Comparison of ENCODE assay signal across 1 cellular context in the genomic region with DNA sequence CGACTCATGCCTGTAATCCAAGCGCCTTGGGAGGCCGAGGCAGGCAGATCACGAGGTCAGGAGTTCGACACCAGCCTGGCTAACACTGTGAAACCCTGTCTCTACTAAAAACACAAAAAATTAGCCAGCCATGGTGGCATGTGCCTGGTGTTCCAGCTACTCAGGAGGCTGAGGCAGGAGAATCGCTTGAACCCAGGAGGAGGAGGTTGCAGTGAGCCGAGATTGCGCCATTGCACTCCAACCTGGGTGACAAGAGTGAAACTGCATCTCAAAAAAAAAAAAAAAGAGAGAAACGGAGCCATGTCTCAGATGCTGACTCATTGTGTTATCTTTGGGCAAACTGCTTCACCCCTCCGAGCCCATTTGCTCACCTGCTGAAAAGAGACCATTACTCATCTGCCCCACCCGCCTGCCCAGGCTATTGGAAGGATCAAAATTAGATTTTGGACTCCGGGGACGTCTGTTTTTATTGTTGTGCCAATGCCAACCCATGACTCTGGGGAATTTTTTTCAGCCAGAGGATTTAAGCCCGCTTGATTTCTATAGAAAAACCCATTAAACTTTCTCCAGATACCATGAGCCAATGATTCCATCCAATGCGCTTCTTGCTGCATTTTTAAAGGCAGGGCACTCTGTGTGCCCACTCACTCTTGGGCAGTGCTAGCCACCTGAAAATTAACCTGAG.
TF ChIP-seq lines count a peak whose summit lies in the region.

No MANE protein-coding gene starts in this region.

TF ChIP-seq in HepG2, 621 proteins besides CTCF, POLR2A, EP300 and RAD21:
- TF ChIP-seq, protein P1, sequence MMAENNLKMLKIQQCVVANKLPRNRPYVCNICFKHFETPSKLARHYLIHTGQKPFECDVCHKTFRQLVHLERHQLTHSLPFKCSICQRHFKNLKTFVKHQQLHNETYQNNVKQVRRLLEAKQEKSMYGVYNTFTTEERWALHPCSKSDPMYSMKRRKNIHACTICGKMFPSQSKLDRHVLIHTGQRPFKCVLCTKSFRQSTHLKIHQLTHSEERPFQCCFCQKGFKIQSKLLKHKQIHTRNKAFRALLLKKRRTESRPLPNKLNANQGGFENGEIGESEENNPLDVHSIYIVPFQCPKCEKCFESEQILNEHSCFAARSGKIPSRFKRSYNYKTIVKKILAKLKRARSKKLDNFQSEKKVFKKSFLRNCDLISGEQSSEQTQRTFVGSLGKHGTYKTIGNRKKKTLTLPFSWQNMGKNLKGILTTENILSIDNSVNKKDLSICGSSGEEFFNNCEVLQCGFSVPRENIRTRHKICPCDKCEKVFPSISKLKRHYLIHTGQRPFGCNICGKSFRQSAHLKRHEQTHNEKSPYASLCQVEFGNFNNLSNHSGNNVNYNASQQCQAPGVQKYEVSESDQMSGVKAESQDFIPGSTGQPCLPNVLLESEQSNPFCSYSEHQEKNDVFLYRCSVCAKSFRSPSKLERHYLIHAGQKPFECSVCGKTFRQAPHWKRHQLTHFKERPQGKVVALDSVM (CRISPR knock-in tag; IDR thresholded peaks at IDR 0.05): peak; percentile 91
- TF ChIP-seq, protein P2, sequence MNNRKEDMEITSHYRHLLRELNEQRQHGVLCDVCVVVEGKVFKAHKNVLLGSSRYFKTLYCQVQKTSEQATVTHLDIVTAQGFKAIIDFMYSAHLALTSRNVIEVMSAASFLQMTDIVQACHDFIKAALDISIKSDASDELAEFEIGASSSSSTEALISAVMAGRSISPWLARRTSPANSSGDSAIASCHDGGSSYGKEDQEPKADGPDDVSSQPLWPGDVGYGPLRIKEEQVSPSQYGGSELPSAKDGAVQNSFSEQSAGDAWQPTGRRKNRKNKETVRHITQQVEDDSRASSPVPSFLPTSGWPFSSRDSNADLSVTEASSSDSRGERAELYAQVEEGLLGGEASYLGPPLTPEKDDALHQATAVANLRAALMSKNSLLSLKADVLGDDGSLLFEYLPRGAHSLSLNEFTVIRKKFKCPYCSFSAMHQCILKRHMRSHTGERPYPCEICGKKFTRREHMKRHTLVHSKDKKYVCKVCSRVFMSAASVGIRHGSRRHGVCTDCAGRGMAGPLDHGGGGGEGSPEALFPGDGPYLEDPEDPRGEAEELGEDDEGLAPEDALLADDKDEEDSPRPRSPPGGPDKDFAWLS (CRISPR knock-in tag; IDR thresholded peaks at IDR 0.05; ENCODE audit: borderline replicate concordance): no peak
- TF ChIP-seq RCOR2 (CRISPR knock-in tag; IDR thresholded peaks at IDR 0.05): 0 out of 2 replicates have a peak, but pooled peaks have one; percentile 40
- peak; percentile 43 for TF ChIP-seq ZMYM3 (CRISPR knock-in tag; IDR thresholded peaks at IDR 0.05)
- TF ChIP-seq TP53 (CRISPR knock-in tag; conservative IDR thresholded peaks at IDR 0.05): no peak
- TF ChIP-seq GFI1 (CRISPR knock-in tag; IDR thresholded peaks at IDR 0.05; ENCODE audit: borderline replicate concordance): 0 out of 2 replicates have a peak, but pooled peaks have one; percentile 23
- 0 out of 4 replicates have a peak, but pooled peaks of 1 of the 2 experiments have one; percentile 10 for TF ChIP-seq MAFK (conservative IDR thresholded peaks at IDR 0.05 in 1 of 2, IDR thresholded peaks at IDR 0.05 in 1 of 2; ENCODE audit: low read length in 2 of 2)
- no peak for TF ChIP-seq JARID2 (CRISPR knock-in tag; IDR thresholded peaks at IDR 0.05; ENCODE audit: insufficient replicate concordance)
- peak; percentile 45; the same call in 1 of the 2 replicates for TF ChIP-seq NFE2 (CRISPR knock-in tag; IDR thresholded peaks at IDR 0.05)
- TF ChIP-seq, protein P3, sequence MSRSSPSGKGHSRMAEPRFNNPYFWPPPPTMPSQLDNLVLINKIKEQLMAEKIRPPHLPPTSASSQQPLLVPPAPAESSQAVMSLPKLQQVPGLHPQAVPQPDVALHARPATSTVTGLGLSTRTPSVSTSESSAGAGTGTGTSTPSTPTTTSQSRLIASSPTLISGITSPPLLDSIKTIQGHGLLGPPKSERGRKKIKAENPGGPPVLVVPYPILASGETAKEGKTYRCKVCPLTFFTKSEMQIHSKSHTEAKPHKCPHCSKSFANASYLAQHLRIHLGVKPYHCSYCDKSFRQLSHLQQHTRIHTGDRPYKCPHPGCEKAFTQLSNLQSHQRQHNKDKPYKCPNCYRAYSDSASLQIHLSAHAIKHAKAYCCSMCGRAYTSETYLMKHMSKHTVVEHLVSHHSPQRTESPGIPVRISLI (CRISPR knock-in tag; IDR thresholded peaks at IDR 0.05; ENCODE audit: borderline replicate concordance): peak; percentile 60; the same call in 1 of the 2 replicates
- peak; percentile 38; the same call in 1 of the 2 replicates for TF ChIP-seq CEBPG (CRISPR knock-in tag; IDR thresholded peaks at IDR 0.05)
- peak; percentile 67 for TF ChIP-seq NFE2L2 (IDR thresholded peaks at IDR 0.05; ENCODE audit: low read length)
- TF ChIP-seq FOSL2 (CRISPR knock-in tag; IDR thresholded peaks at IDR 0.05): peak; percentile 79
